Comparison of ENCODE assay signal across 22 cellular contexts in genomic region chr1:17282836-17283235, GRCh38. TPM values are rescaled to one million over a fixed set of nuclear protein-coding genes. Genes with fewer than 3 reads are reported as not detected.
"Had no signal": no experiment of that assay in that cellular context is flagged by ENCODE, and none has a peak within 500 bp of the region (broad histone marks: within the 10 kb centered on the region; RNA-seq: fewer than 3 reads in every experiment).

No MANE protein-coding gene starts in this region.

- H3K36me3 ChIP-seq: SJSA1 had no signal

- H3K4me3 ChIP-seq: SJSA1, SK-N-MC had no signal

- DNase-seq: KBM-7, MV-4-11, NCI-H1048, NCI-H1105, NCI-H1417, NCI-H1436 treated with DMSO at 0.1 percent for 48 hours, NCI-H1694, NCI-H187 treated with DMSO at 0.1 percent for 48 hours, NCI-H2029 treated with DMSO at 0.1 percent for 48 hours, NCI-H2171 treated with DMSO at 0.1 percent for 48 hours, NCI-H2227 treated with DMSO at 0.1 percent for 48 hours, NCI-H446, NCI-H510A, NCI-H524 treated with DMSO at 0.1 percent for 48 hours, NCI-H69, NCI-H774, Right ventricle myocardium superior, RPMI8226, SIG-M5 had no signal

- H3K9me3 ChIP-seq: SJSA1 had no signal

- H3K27me3 ChIP-seq: SJSA1 had no signal

- H3K27ac ChIP-seq: SJSA1, SK-N-MC had no signal

RNA-seq across cellular contexts. Expression of gene PADI4, which starts 25.2 kb away (rescaled TPM):
- total RNA-seq: LHCN-M2, SJSA1 had no signal

RNA-seq across cellular contexts. Expression of gene PADI3, which starts 33.9 kb away (rescaled TPM):
- total RNA-seq: Right ventricle myocardium superior had no signal
